In the genomic region with DNA sequence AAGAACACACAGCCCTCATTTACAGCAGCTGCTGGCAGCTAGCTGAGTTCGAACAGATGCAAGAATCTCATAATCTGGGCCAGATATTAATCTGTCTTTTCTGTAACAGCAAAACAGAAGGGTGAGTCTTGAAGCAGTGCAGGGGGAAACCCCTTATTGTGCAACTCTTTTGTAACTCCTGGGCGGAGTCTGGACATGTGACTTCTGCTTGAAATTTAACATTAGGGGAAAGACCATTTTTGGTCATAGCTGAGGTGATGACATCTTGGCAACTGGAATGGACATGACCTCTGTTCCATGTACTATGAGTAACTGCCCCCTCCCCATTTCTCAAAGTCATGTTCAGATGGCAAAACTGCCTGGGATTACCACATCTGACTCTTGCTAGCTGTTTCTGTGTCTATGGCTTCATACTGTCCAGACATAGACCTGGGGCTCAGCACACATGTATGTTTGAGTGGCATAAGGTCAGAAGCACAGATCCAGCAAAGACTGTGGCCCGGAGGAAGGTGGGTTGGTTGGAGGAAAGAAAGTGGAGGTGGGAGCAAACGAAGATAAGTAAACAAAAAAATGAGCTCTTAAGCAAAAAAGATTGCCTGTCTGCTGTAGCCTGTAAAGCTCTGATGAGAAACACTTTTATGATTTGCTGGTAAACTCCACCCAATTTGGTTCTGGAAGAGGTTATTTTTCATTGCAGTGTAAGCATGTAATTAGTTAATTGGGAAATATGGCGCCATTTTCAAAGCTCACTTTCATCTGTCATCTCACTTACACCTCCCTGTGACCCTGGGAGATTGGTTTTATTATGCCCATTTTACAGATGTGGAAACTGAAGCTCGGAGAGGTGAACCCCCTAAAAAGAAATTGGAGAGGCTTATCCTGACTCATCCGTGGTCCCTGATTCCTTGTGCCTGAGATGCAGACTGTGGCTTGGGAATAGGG, we compare ENCODE assay signal across 2 cellular contexts.
TF ChIP-seq lines count a peak whose summit lies in the region.

No MANE protein-coding gene starts in this region.

TF ChIP-seq in K562, 482 proteins besides CTCF, POLR2A, EP300 and RAD21 (continued from another document and continues in another):
- TF ChIP-seq, protein P1, sequence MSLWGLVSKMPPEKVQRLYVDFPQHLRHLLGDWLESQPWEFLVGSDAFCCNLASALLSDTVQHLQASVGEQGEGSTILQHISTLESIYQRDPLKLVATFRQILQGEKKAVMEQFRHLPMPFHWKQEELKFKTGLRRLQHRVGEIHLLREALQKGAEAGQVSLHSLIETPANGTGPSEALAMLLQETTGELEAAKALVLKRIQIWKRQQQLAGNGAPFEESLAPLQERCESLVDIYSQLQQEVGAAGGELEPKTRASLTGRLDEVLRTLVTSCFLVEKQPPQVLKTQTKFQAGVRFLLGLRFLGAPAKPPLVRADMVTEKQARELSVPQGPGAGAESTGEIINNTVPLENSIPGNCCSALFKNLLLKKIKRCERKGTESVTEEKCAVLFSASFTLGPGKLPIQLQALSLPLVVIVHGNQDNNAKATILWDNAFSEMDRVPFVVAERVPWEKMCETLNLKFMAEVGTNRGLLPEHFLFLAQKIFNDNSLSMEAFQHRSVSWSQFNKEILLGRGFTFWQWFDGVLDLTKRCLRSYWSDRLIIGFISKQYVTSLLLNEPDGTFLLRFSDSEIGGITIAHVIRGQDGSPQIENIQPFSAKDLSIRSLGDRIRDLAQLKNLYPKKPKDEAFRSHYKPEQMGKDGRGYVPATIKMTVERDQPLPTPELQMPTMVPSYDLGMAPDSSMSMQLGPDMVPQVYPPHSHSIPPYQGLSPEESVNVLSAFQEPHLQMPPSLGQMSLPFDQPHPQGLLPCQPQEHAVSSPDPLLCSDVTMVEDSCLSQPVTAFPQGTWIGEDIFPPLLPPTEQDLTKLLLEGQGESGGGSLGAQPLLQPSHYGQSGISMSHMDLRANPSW (CRISPR knock-in tag; IDR thresholded peaks at IDR 0.05), result no peak
- TF ChIP-seq ZNF586 (CRISPR knock-in tag; conservative IDR thresholded peaks at IDR 0.05), result 0 out of 2 replicates have a peak, but pooled peaks have one; percentile 58
- TF ChIP-seq, protein P2, sequence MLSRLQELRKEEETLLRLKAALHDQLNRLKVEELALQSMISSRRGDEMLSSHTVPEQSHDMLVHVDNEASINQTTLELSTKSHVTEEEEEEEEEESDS (CRISPR knock-in tag; IDR thresholded peaks at IDR 0.05), result no peak
- peak; percentile 55; the same call in 1 of the 2 replicates for TF ChIP-seq ZNF316 (IDR thresholded peaks at IDR 0.05)
- peak in 1 of 2 experiments; percentile 75; a peak in 1 of 4 replicates for TF ChIP-seq ARNT (IDR thresholded peaks at IDR 0.05)
- TF ChIP-seq ZNF584 (CRISPR knock-in tag; IDR thresholded peaks at IDR 0.05; ENCODE audit: low read depth), result peak; percentile 87
- TF ChIP-seq CHD4 (IDR thresholded peaks at IDR 0.05; ENCODE audit: insufficient read depth, insufficient replicate concordance, low read depth, low read length, poor library complexity, severe bottlenecking), result peak; percentile 99
- peak; percentile 36; the same call in 1 of the 2 replicates for TF ChIP-seq SMAD4 (CRISPR knock-in tag; conservative IDR thresholded peaks at IDR 0.05)
- TF ChIP-seq MAZ (CRISPR knock-in tag; conservative IDR thresholded peaks at IDR 0.05 in 1 of 2, IDR thresholded peaks at IDR 0.05 in 1 of 2), result peak; percentile 77 to 94; a peak in 3 of 4 replicates
- TF ChIP-seq NBN (IDR thresholded peaks at IDR 0.05; ENCODE audit: low read depth), result peak; percentile 69
- TF ChIP-seq, protein P3, sequence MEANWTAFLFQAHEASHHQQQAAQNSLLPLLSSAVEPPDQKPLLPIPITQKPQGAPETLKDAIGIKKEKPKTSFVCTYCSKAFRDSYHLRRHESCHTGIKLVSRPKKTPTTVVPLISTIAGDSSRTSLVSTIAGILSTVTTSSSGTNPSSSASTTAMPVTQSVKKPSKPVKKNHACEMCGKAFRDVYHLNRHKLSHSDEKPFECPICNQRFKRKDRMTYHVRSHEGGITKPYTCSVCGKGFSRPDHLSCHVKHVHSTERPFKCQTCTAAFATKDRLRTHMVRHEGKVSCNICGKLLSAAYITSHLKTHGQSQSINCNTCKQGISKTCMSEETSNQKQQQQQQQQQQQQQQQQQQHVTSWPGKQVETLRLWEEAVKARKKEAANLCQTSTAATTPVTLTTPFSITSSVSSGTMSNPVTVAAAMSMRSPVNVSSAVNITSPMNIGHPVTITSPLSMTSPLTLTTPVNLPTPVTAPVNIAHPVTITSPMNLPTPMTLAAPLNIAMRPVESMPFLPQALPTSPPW (CRISPR knock-in tag; IDR thresholded peaks at IDR 0.05), result peak; percentile 64; the same call in 1 of the 2 replicates
- peak; percentile 79; the same call in 1 of the 2 replicates for TF ChIP-seq ARID1B (IDR thresholded peaks at IDR 0.05)
- TF ChIP-seq ADNP (tag; IDR thresholded peaks at IDR 0.05), result peak; percentile 98
- no peak for TF ChIP-seq CREB1 (IDR thresholded peaks at IDR 0.05)
- peak; percentile 41; the same call in 1 of the 2 replicates for TF ChIP-seq CREB1 (CRISPR knock-in tag; IDR thresholded peaks at IDR 0.05)
- TF ChIP-seq, protein P4, sequence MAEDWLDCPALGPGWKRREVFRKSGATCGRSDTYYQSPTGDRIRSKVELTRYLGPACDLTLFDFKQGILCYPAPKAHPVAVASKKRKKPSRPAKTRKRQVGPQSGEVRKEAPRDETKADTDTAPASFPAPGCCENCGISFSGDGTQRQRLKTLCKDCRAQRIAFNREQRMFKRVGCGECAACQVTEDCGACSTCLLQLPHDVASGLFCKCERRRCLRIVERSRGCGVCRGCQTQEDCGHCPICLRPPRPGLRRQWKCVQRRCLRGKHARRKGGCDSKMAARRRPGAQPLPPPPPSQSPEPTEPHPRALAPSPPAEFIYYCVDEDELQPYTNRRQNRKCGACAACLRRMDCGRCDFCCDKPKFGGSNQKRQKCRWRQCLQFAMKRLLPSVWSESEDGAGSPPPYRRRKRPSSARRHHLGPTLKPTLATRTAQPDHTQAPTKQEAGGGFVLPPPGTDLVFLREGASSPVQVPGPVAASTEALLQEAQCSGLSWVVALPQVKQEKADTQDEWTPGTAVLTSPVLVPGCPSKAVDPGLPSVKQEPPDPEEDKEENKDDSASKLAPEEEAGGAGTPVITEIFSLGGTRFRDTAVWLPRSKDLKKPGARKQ (CRISPR knock-in tag; IDR thresholded peaks at IDR 0.05), result no peak
- TF ChIP-seq, protein P5, sequence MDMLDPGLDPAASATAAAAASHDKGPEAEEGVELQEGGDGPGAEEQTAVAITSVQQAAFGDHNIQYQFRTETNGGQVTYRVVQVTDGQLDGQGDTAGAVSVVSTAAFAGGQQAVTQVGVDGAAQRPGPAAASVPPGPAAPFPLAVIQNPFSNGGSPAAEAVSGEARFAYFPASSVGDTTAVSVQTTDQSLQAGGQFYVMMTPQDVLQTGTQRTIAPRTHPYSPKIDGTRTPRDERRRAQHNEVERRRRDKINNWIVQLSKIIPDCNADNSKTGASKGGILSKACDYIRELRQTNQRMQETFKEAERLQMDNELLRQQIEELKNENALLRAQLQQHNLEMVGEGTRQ (CRISPR knock-in tag; IDR thresholded peaks at IDR 0.05), result peak; percentile 92
- TF ChIP-seq MTA2 (IDR thresholded peaks at IDR 0.05; ENCODE audit: low read depth), result 0 out of 2 replicates have a peak, but pooled peaks have one; percentile 5
- TF ChIP-seq SETDB1 (IDR thresholded peaks at IDR 0.05; ENCODE audit: low read length), result peak; percentile 46
- TF ChIP-seq, protein P6, sequence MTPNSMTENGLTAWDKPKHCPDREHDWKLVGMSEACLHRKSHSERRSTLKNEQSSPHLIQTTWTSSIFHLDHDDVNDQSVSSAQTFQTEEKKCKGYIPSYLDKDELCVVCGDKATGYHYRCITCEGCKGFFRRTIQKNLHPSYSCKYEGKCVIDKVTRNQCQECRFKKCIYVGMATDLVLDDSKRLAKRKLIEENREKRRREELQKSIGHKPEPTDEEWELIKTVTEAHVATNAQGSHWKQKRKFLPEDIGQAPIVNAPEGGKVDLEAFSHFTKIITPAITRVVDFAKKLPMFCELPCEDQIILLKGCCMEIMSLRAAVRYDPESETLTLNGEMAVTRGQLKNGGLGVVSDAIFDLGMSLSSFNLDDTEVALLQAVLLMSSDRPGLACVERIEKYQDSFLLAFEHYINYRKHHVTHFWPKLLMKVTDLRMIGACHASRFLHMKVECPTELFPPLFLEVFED (CRISPR knock-in tag; conservative IDR thresholded peaks at IDR 0.05), result peak; percentile 13; the same call in 1 of the 2 replicates

TF ChIP-seq in HepG2, 621 proteins besides CTCF, POLR2A, EP300 and RAD21 (continued from another document and continues in another):
- no peak for TF ChIP-seq ZNF234 (CRISPR knock-in tag; conservative IDR thresholded peaks at IDR 0.05)
- TF ChIP-seq NFE2 (CRISPR knock-in tag; IDR thresholded peaks at IDR 0.05), result no peak
- TF ChIP-seq ZNF775 (CRISPR knock-in tag; IDR thresholded peaks at IDR 0.05; ENCODE audit: borderline replicate concordance), result no peak
- TF ChIP-seq SATB2 (CRISPR knock-in tag; IDR thresholded peaks at IDR 0.05), result no peak
- no peak for TF ChIP-seq PLRG1 (conservative IDR thresholded peaks at IDR 0.05)
- TF ChIP-seq DR1 (CRISPR knock-in tag; IDR thresholded peaks at IDR 0.05), result no peak
- TF ChIP-seq, protein P7, sequence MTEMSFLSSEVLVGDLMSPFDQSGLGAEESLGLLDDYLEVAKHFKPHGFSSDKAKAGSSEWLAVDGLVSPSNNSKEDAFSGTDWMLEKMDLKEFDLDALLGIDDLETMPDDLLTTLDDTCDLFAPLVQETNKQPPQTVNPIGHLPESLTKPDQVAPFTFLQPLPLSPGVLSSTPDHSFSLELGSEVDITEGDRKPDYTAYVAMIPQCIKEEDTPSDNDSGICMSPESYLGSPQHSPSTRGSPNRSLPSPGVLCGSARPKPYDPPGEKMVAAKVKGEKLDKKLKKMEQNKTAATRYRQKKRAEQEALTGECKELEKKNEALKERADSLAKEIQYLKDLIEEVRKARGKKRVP (CRISPR knock-in tag; IDR thresholded peaks at IDR 0.05), result peak in 1 of 2 experiments; percentile 92; a peak in 2 of 4 replicates
- no peak for TF ChIP-seq ZNF761 (CRISPR knock-in tag; conservative IDR thresholded peaks at IDR 0.05)
- TF ChIP-seq, protein P8, sequence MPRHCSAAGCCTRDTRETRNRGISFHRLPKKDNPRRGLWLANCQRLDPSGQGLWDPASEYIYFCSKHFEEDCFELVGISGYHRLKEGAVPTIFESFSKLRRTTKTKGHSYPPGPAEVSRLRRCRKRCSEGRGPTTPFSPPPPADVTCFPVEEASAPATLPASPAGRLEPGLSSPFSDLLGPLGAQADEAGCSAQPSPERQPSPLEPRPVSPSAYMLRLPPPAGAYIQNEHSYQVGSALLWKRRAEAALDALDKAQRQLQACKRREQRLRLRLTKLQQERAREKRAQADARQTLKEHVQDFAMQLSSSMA (CRISPR knock-in tag; IDR thresholded peaks at IDR 0.05), result no peak
- peak; percentile 62; the same call in 1 of the 2 replicates for TF ChIP-seq PHF21A (CRISPR knock-in tag; IDR thresholded peaks at IDR 0.05)
- TF ChIP-seq ZNF383 (CRISPR knock-in tag; IDR thresholded peaks at IDR 0.05; ENCODE audit: borderline replicate concordance), result no peak
- no peak for TF ChIP-seq ZNF337 (CRISPR knock-in tag; IDR thresholded peaks at IDR 0.05; ENCODE audit: borderline replicate concordance, low read depth)
- TF ChIP-seq ZBTB3 (CRISPR knock-in tag; IDR thresholded peaks at IDR 0.05; ENCODE audit: borderline replicate concordance, low read depth), result no peak
- TF ChIP-seq ZNF780A (CRISPR knock-in tag; IDR thresholded peaks at IDR 0.05), result no peak
- TF ChIP-seq, protein P9, sequence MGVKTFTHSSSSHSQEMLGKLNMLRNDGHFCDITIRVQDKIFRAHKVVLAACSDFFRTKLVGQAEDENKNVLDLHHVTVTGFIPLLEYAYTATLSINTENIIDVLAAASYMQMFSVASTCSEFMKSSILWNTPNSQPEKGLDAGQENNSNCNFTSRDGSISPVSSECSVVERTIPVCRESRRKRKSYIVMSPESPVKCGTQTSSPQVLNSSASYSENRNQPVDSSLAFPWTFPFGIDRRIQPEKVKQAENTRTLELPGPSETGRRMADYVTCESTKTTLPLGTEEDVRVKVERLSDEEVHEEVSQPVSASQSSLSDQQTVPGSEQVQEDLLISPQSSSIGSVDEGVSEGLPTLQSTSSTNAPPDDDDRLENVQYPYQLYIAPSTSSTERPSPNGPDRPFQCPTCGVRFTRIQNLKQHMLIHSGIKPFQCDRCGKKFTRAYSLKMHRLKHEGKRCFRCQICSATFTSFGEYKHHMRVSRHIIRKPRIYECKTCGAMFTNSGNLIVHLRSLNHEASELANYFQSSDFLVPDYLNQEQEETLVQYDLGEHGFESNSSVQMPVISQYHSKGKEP (CRISPR knock-in tag; IDR thresholded peaks at IDR 0.05), result no peak
- no peak for TF ChIP-seq ZNF264 (CRISPR knock-in tag; IDR thresholded peaks at IDR 0.05)
- TF ChIP-seq, protein P10, sequence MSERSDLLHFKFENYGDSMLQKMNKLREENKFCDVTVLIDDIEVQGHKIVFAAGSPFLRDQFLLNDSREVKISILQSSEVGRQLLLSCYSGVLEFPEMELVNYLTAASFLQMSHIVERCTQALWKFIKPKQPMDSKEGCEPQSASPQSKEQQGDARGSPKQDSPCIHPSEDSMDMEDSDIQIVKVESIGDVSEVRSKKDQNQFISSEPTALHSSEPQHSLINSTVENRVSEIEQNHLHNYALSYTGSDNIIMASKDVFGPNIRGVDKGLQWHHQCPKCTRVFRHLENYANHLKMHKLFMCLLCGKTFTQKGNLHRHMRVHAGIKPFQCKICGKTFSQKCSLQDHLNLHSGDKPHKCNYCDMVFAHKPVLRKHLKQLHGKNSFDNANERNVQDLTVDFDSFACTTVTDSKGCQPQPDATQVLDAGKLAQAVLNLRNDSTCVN (CRISPR knock-in tag; IDR thresholded peaks at IDR 0.05; ENCODE audit: borderline replicate concordance), result peak; percentile 36; the same call in 1 of the 2 replicates
- TF ChIP-seq, protein P11, sequence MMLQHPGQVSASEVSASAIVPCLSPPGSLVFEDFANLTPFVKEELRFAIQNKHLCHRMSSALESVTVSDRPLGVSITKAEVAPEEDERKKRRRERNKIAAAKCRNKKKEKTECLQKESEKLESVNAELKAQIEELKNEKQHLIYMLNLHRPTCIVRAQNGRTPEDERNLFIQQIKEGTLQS (CRISPR knock-in tag; IDR thresholded peaks at IDR 0.05), result peak; percentile 86
- TF ChIP-seq TOE1 (CRISPR knock-in tag; IDR thresholded peaks at IDR 0.05), result no peak
- TF ChIP-seq NAIF1 (CRISPR knock-in tag; IDR thresholded peaks at IDR 0.05; ENCODE audit: borderline replicate concordance), result no peak
- no peak for TF ChIP-seq CBX1 (IDR thresholded peaks at IDR 0.05; ENCODE audit: low read depth)
- peak; percentile 91 for TF ChIP-seq ZMYM4 (CRISPR knock-in tag; IDR thresholded peaks at IDR 0.05)
- TF ChIP-seq TRIM24 (CRISPR knock-in tag; IDR thresholded peaks at IDR 0.05), result no peak
- TF ChIP-seq, protein P12, sequence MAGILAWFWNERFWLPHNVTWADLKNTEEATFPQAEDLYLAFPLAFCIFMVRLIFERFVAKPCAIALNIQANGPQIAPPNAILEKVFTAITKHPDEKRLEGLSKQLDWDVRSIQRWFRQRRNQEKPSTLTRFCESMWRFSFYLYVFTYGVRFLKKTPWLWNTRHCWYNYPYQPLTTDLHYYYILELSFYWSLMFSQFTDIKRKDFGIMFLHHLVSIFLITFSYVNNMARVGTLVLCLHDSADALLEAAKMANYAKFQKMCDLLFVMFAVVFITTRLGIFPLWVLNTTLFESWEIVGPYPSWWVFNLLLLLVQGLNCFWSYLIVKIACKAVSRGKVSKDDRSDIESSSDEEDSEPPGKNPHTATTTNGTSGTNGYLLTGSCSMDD (CRISPR knock-in tag; IDR thresholded peaks at IDR 0.05), result no peak
- TF ChIP-seq, protein P13, sequence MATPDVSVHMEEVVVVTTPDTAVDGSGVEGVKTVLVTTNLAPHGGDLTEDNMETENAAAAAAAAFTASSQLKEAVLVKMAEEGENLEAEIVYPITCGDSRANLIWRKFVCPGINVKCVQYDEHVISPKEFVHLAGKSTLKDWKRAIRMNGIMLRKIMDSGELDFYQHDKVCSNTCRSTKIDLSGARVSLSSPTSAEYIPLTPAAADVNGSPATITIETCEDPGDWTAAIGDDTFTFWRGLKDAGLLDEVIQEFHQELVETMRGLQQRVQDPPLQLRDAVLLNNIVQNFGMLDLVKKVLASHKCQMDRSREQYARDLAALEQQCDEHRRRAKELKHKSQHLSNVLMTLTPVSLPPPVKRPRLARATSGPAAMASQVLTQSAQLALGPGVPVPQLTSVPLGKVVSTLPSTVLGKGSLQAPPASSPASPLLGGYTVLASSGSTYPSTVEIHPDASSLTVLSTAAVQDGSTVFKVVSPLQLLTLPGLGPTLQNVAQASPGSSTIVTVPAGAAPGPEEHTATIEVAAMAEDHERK (CRISPR knock-in tag; IDR thresholded peaks at IDR 0.05; ENCODE audit: low read depth), result no peak
